Comparison of ENCODE assay signal across 1 cellular context in genomic region chr2:240840435-240841060, GRCh38.
TF ChIP-seq lines count a peak whose summit lies in the region.

No MANE protein-coding gene starts in this region.

TF ChIP-seq in A549, 52 proteins besides CTCF, POLR2A, EP300 and RAD21 (continued from another document):
- peak; percentile 87 for TF ChIP-seq REST (IDR thresholded peaks at IDR 0.05)
- no peak for TF ChIP-seq ZC3H11A (IDR thresholded peaks at IDR 0.05)
- TF ChIP-seq, protein P1, sequence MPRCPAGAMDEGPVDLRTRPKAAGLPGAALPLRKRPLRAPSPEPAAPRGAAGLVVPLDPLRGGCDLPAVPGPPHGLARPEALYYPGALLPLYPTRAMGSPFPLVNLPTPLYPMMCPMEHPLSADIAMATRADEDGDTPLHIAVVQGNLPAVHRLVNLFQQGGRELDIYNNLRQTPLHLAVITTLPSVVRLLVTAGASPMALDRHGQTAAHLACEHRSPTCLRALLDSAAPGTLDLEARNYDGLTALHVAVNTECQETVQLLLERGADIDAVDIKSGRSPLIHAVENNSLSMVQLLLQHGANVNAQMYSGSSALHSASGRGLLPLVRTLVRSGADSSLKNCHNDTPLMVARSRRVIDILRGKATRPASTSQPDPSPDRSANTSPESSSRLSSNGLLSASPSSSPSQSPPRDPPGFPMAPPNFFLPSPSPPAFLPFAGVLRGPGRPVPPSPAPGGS (IDR thresholded peaks at IDR 0.05), result no peak
- TF ChIP-seq RARB (CRISPR knock-in tag; IDR thresholded peaks at IDR 0.05), result no peak
- TF ChIP-seq CBX2 (IDR thresholded peaks at IDR 0.05; ENCODE audit: borderline replicate concordance, low read depth), result no peak
- TF ChIP-seq, protein P2, sequence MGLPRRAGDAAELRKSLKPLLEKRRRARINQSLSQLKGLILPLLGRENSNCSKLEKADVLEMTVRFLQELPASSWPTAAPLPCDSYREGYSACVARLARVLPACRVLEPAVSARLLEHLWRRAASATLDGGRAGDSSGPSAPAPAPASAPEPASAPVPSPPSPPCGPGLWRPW (IDR thresholded peaks at IDR 0.05), result no peak
- TF ChIP-seq FOXS1 (CRISPR knock-in tag; IDR thresholded peaks at IDR 0.05), result no peak
